In genomic region chr1:31531177-31532000, GRCh38 we compare ENCODE assay signal across 11 cellular contexts. TPM values are rescaled to one million over a fixed set of nuclear protein-coding genes. Genes with fewer than 3 reads are reported as not detected.
DNase-seq lines count a peak whose midpoint lies in the region; ATAC-seq, FAIRE-seq and TF ChIP-seq lines count a peak whose summit lies in the region.
"Had no signal": no experiment of that assay in that cellular context is flagged by ENCODE, and none has a peak within 500 bp of the region (broad histone marks: within the 10 kb centered on the region; RNA-seq: fewer than 3 reads in every experiment).

No MANE protein-coding gene starts in this region.

- ATAC-seq in HG02588 (IDR thresholded peaks at IDR 0.05; ENCODE audit: unreplicated experiment): no peak
- no peak for ATAC-seq in HG02642 (IDR thresholded peaks at IDR 0.05; ENCODE audit: poor library complexity, unreplicated experiment)
- ATAC-seq in GM18519 (IDR thresholded peaks at IDR 0.05; ENCODE audit: low FRiP score, unreplicated experiment): no peak
- ATAC-seq: activated T-cell treated with anti-CD3 and anti-CD28 coated beads, Interleukin-2, amount 50 U/mL, for 72 hours; naive thymus-derived CD8-positive, alpha-beta T cell had no signal

- no peak for TF ChIP-seq POLR2A in H54 (IDR thresholded peaks at IDR 0.05; ENCODE audit: low read depth, low read length)

- FAIRE-seq in H54 (lab: Jason Lieb, UNC): peak; percentile 98

- TF ChIP-seq CTCF in fibroblast of the aortic adventitia (IDR thresholded peaks at IDR 0.05; ENCODE audit: insufficient read depth, low read length): no peak

- DNase-seq in A172 (ENCODE audit: low spot score): peak; percentile 66
- no peak for DNase-seq in H54 (ENCODE audit: insufficient read length, low spot score)
- peak; percentile 16 to 48 for DNase-seq in SHP77 (lab: John Stamatoyannopoulos, UW)
- DNase-seq in fibroblast of the aortic adventitia (ENCODE audit: low read depth): peak; percentile 72
- no peak for DNase-seq in SIG-M5 treated with dmso at 0.1 percent for 504 hours (lab: John Stamatoyannopoulos, UW; ENCODE audit: unreplicated experiment)
- DNase-seq: activated T-cell treated with anti-CD3 and anti-CD28 coated beads, Interleukin-2, amount 50 U/mL, for 72 hours; naive thymus-derived CD8-positive, alpha-beta T cell; stomach had no signal

- no peak overlapping the region for H3K4me3 ChIP-seq in fibroblast of the aortic adventitia (ENCODE audit: low read depth, low read length)
- H3K4me3 ChIP-seq: stomach had no signal

RNA-seq across cellular contexts. Expression of gene TINAGL1, which starts 44.9 kb away (rescaled TPM):
- total RNA-seq in A172 (2014; rRNA removed; shearing (Covaris generic)): 178 and 257 TPM in 2 replicates
- total RNA-seq in fibroblast of the aortic adventitia (ENCODE audit: low replicate concordance): 1.2 and 99.8 TPM in 2 replicates
- total RNA-seq: activated T-cell treated with anti-CD3 and anti-CD28 coated beads, Interleukin-2, amount 50 U/mL, for 72 hours; naive thymus-derived CD8-positive, alpha-beta T cell had no signal

Comparison
In these comparisons a context has a peak if more than half of its experiments do, and no peak if none do; other contexts are left out.
1. DNase-seq: peak in A172 (single experiment), SHP77 (2 of 2) and fibroblast of the aortic adventitia (single experiment); none in H54 (single experiment) and SIG-M5 treated with dmso at 0.1 percent for 504 hours (single experiment).